9 cellular contexts compared by ENCODE assay signal in genomic region chr7:44105832-44106231, GRCh38. TPM values are rescaled to one million over a fixed set of nuclear protein-coding genes. Genes with fewer than 3 reads are reported as not detected.
DNase-seq lines count a peak whose midpoint lies in the region; ATAC-seq and TF ChIP-seq lines count a peak whose summit lies in the region.
"Had no signal": no experiment of that assay in that cellular context is flagged by ENCODE, and none has a peak within 500 bp of the region (broad histone marks: within the 10 kb centered on the region; RNA-seq: fewer than 3 reads in every experiment).

No MANE protein-coding gene starts in this region.

- DNase-seq in GM23248 (no peak), T-helper 17 cell (no peak), foreskin fibroblast (no peak)
- no peak for DNase-seq in stimulated activated effector memory CD8-positive, alpha-beta T cell treated with anti-CD3 and anti-CD28 coated beads, Interleukin-12 subunit alpha, Interleukin-12 subunit beta, amount 100 ng/mL, for 72 hours (ENCODE audit: low spot score in 2 of 2)
- DNase-seq: stimulated activated CD4-positive, alpha-beta T cell treated with anti-CD3 and anti-CD28 coated beads, Interleukin-4, amount 100 ng/mL, for 24 hours had no signal

- H3K9me3 Mint-ChIP-seq in stimulated activated effector memory CD8-positive, alpha-beta T cell treated with anti-CD3 and anti-CD28 coated beads, Interleukin-12 subunit alpha, Interleukin-12 subunit beta, amount 100 ng/mL, for 72 hours: no peaks in the 10 kb centered on the region

- peaks cover 5% of the 10 kb centered on the region for H3K36me3 Mint-ChIP-seq in T-helper 17 cell (ENCODE audit: low read depth)
- peaks cover 7% of the 10 kb centered on the region for H3K36me3 Mint-ChIP-seq in stimulated activated effector memory CD8-positive, alpha-beta T cell treated with anti-CD3 and anti-CD28 coated beads, Interleukin-12 subunit alpha, Interleukin-12 subunit beta, amount 100 ng/mL, for 72 hours

- H3K36me3 ChIP-seq in GM23248 (ENCODE audit: low read depth): no peaks in the 10 kb centered on the region

- no peak for ATAC-seq in T-helper 17 cell
- no peak for ATAC-seq in stimulated activated effector memory CD8-positive, alpha-beta T cell treated with anti-CD3 and anti-CD28 coated beads, Interleukin-12 subunit alpha, Interleukin-12 subunit beta, amount 100 ng/mL, for 72 hours
- ATAC-seq in GM18520 (IDR thresholded peaks at IDR 0.05; ENCODE audit: unreplicated experiment): no peak
- no peak for ATAC-seq in GM19397 (IDR thresholded peaks at IDR 0.05; ENCODE audit: unreplicated experiment)
- no peak for ATAC-seq in HG03097 (IDR thresholded peaks at IDR 0.05; ENCODE audit: low FRiP score, unreplicated experiment)
- no peak for ATAC-seq in HG02571 (IDR thresholded peaks at IDR 0.05; ENCODE audit: unreplicated experiment)

- H3K4me3 ChIP-seq in GM23248 (peak overlapping the region; percentile 70), foreskin fibroblast (ENCODE audit: low read depth in 1 of 2, low read length in 2 of 2) (peak overlapping the region; percentile 81 to 86)

- H4K20me1 ChIP-seq in GM23248 (ENCODE audit: insufficient read depth): no peaks in the 10 kb centered on the region

- H3K4me1 Mint-ChIP-seq in T-helper 17 cell: peaks cover 7% of the 10 kb centered on the region
- peaks cover 20% of the 10 kb centered on the region for H3K4me1 Mint-ChIP-seq in stimulated activated effector memory CD8-positive, alpha-beta T cell treated with anti-CD3 and anti-CD28 coated beads, Interleukin-12 subunit alpha, Interleukin-12 subunit beta, amount 100 ng/mL, for 72 hours

- no peaks in the 10 kb centered on the region for H3K27me3 ChIP-seq in GM23248 (replicated peaks; ENCODE audit: insufficient read depth)

- H3K4me1 ChIP-seq in GM23248 (ENCODE audit: insufficient read depth): peaks cover 28% of the 10 kb centered on the region

- 32 to 43% methylated on average over 2 of the region's 2 CpGs for WGBS in GM23248 (ENCODE audit: low coverage in 1 of 2, low lambda C conversion rate in 2 of 2, missing lambda C conversion rate in 2 of 2), 2 experiments

- peak overlapping the region; percentile 76 for H3K4me2 ChIP-seq in GM23248 (ENCODE audit: unreplicated experiment)

- no peak for TF ChIP-seq CTCF in foreskin fibroblast (IDR thresholded peaks at IDR 0.05; ENCODE audit: low read depth, low read length)

- no peak overlapping the region for H2AFZ ChIP-seq in GM23248

- no peaks in the 10 kb centered on the region for H3K9me2 ChIP-seq in GM23248 (ENCODE audit: insufficient read depth)

- H3K4me3 Mint-ChIP-seq in T-helper 17 cell: peak overlapping the region; percentile 85
- peak overlapping the region; percentile 47 for H3K4me3 Mint-ChIP-seq in stimulated activated effector memory CD8-positive, alpha-beta T cell treated with anti-CD3 and anti-CD28 coated beads, Interleukin-12 subunit alpha, Interleukin-12 subunit beta, amount 100 ng/mL, for 72 hours

- peak overlapping the region; percentile 85 for H3K9ac ChIP-seq in GM23248

- H3K27ac Mint-ChIP-seq in T-helper 17 cell: peak overlapping the region; percentile 59
- peak overlapping the region; percentile 13 for H3K27ac Mint-ChIP-seq in stimulated activated effector memory CD8-positive, alpha-beta T cell treated with anti-CD3 and anti-CD28 coated beads, Interleukin-12 subunit alpha, Interleukin-12 subunit beta, amount 100 ng/mL, for 72 hours

- H3K27me3 Mint-ChIP-seq in T-helper 17 cell: peaks cover 33% of the 10 kb centered on the region

- peaks cover 26% of the 10 kb centered on the region for H3K79me2 ChIP-seq in GM23248 (ENCODE audit: insufficient read depth)

- H3K9me3 ChIP-seq in GM23248 (ENCODE audit: low read depth) (no peaks in the 10 kb centered on the region), T-helper 17 cell (ENCODE audit: control insufficient read depth, low read length, poor library complexity, severe bottlenecking) (no peaks in the 10 kb centered on the region)

- H3F3A ChIP-seq in GM23248 (ENCODE audit: insufficient read depth): peaks cover 20% of the 10 kb centered on the region

- peak overlapping the region; percentile 51 for H3K27ac ChIP-seq in GM23248

- in situ Hi-C loops in GM23248 (cut with MboI): no loop called here

RNA-seq across cellular contexts. Expression of gene AEBP1, which starts 1.7 kb away (rescaled TPM):
- total RNA-seq in GM23248 (2014; rRNA removed; shearing (Covaris generic)): 53.0 and 63.2 TPM in 2 replicates
- polyA plus RNA-seq in GM23248 (2016; fragmentation: Nextera tagmentation; extraction: Ambion mirVana): 46.6 and 47.0 TPM in 2 replicates
- 1 to 10 TPM; 1.1 to 4.2 TPM for total RNA-seq in T-helper 17 cell

RNA-seq across cellular contexts. Expression of gene POLD2, which starts 17.5 kb away (rescaled TPM):
- total RNA-seq in GM23248 (2014; rRNA removed; shearing (Covaris generic)): 100 and 107 TPM in 2 replicates
- 164 and 166 TPM in 2 replicates for polyA plus RNA-seq in GM23248 (2016; fragmentation: Nextera tagmentation; extraction: Ambion mirVana)
- total RNA-seq in T-helper 17 cell: 10 to 100 TPM; 46.3 to 53.3 TPM

RNA-seq across cellular contexts. Expression of gene POLM, which starts 23.5 kb away (rescaled TPM):
- 13.9 and 20.3 TPM in 2 replicates for total RNA-seq in GM23248 (2014; rRNA removed; shearing (Covaris generic))
- polyA plus RNA-seq in GM23248 (2016; fragmentation: Nextera tagmentation; extraction: Ambion mirVana): 10.7 and 12.9 TPM in 2 replicates
- 10 to 100 TPM; 27.2 to 29.7 TPM for total RNA-seq in T-helper 17 cell

RNA-seq across cellular contexts. Expression of gene MYL7, which starts 35.3 kb away (rescaled TPM):
- total RNA-seq in GM23248 (2014; rRNA removed; shearing (Covaris generic)): not detected in 2 replicates
- 1.7 TPM in 1 of 2 replicates, not detected in the other for polyA plus RNA-seq in GM23248 (2016; fragmentation: Nextera tagmentation; extraction: Ambion mirVana)
- not detected for total RNA-seq in T-helper 17 cell

RNA-seq across cellular contexts. Expression of gene PGAM2, which starts 40.5 kb away (rescaled TPM):
- not detected in 2 replicates for total RNA-seq in GM23248 (2014; rRNA removed; shearing (Covaris generic))
- polyA plus RNA-seq in GM23248 (2016; fragmentation: Nextera tagmentation; extraction: Ambion mirVana): not detected in 2 replicates
- under 1 TPM in 1 of 2 donors, not detected in 1; 0.92 TPM for total RNA-seq in T-helper 17 cell

Comparison
In these comparisons a context has a peak if more than half of its experiments do, and no peak if none do; other contexts are left out.
1. RNA of gene AEBP1, which starts 1.7 kb away (total RNA-seq): 53.0 to 63.2 TPM in GM23248; 1.1 to 4.2 TPM in T-helper 17 cell; every median in the first group is over 10 times any median in the second.